ENCODE assay signal across 20 cellular contexts in the genomic region with DNA sequence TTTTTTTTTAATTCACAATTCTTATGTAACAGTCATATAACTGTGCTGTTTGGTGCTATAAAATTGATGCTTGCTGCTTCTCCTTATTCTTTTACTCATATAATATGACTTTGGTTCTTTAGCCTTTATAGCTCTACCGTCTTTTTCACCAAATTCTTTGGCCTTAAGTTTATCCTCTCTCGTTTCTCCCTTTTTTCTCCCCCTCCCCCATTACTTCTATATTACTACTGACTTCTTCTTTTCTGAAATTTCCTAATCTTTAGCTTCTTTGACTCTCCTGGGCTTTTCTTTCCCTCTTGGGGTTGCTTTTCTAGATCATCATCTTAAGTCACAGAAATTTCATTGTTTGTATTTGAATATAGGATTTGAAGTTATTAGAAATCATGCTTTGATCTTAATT. TPM values are rescaled to one million over a fixed set of nuclear protein-coding genes. Genes with fewer than 3 reads are reported as not detected.
DNase-seq lines count a peak whose midpoint lies in the region; ATAC-seq, FAIRE-seq and TF ChIP-seq lines count a peak whose summit lies in the region.
"Had no signal": no experiment of that assay in that cellular context is flagged by ENCODE, and none has a peak within 500 bp of the region (broad histone marks: within the 10 kb centered on the region; RNA-seq: fewer than 3 reads in every experiment).

No MANE protein-coding gene starts in this region.

- peak; percentile 35 for DNase-seq in SIG-M5 treated with dmso at 0.1 percent for 504 hours (lab: John Stamatoyannopoulos, UW; ENCODE audit: unreplicated experiment)
- no peak for DNase-seq in SIG-M5 (lab: John Stamatoyannopoulos, UW)
- DNase-seq in stimulated activated naive CD8-positive, alpha-beta T cell treated with anti-CD3 and anti-CD28 coated beads, Interleukin-15, Interleukin-2, amounts not matched to agents 100 U/mL and 50 U/mL, for 24 hours = no peak
- DNase-seq in T-helper 17 cell = no peak
- DNase-seq in GM12892 (ENCODE audit: insufficient read length) = no peak
- DNase-seq: 8988T, Caco-2, H9, NCI-H1092 treated with DMSO at 0.1 percent for 48 hours, NCI-H1694, NCI-H2107, NCI-H345, NCI-H526 treated with DMSO at 0.1 percent for 48 hours, Peyer's patch, SHP77 had no signal

- peaks cover 22% of the 10 kb centered on the region for H3K4me1 Mint-ChIP-seq in stimulated activated naive CD8-positive, alpha-beta T cell treated with anti-CD3 and anti-CD28 coated beads, Interleukin-15, Interleukin-2, amounts not matched to agents 100 ng/mL and 50 ng/mL, for 24 hours (ENCODE audit: low read depth)
- peaks cover 9% of the 10 kb centered on the region for H3K4me1 Mint-ChIP-seq in T-helper 17 cell

- FAIRE-seq in GM12892 (lab: Jason Lieb, UNC) = no peak
- FAIRE-seq: GM18507 had no signal

- no peaks in the 10 kb centered on the region for H3K27me3 Mint-ChIP-seq in stimulated activated naive CD8-positive, alpha-beta T cell treated with anti-CD3 and anti-CD28 coated beads, Interleukin-15, Interleukin-2, amounts not matched to agents 100 ng/mL and 50 ng/mL, for 24 hours
- H3K27me3 Mint-ChIP-seq in T-helper 17 cell = no peaks in the 10 kb centered on the region

- peak overlapping the region; percentile 3 for H3K27ac Mint-ChIP-seq in stimulated activated naive CD8-positive, alpha-beta T cell treated with anti-CD3 and anti-CD28 coated beads, Interleukin-15, Interleukin-2, amounts not matched to agents 100 ng/mL and 50 ng/mL, for 24 hours
- H3K27ac Mint-ChIP-seq in T-helper 17 cell = peak overlapping the region; percentile 83
- H3K27ac Mint-ChIP-seq: H9 had no signal

- no peak for ATAC-seq in stimulated activated naive CD8-positive, alpha-beta T cell treated with anti-CD3 and anti-CD28 coated beads, Interleukin-15, Interleukin-2, amounts not matched to agents 100 U/mL and 50 U/mL, for 24 hours
- ATAC-seq in T-helper 17 cell (no peak), HG02870 (IDR thresholded peaks at IDR 0.05; ENCODE audit: unreplicated experiment) (no peak), GM18909 (IDR thresholded peaks at IDR 0.05; ENCODE audit: poor library complexity, unreplicated experiment) (no peak)

- TF ChIP-seq POLR2A in GM12892 (IDR thresholded peaks at IDR 0.05; ENCODE audit: low read depth, low read length) = no peak

- no peaks in the 10 kb centered on the region for H3K9me3 Mint-ChIP-seq in stimulated activated naive CD8-positive, alpha-beta T cell treated with anti-CD3 and anti-CD28 coated beads, Interleukin-15, Interleukin-2, amounts not matched to agents 100 ng/mL and 50 ng/mL, for 24 hours
- H3K9me3 Mint-ChIP-seq: H9 had no signal

- H3K36me3 Mint-ChIP-seq in stimulated activated naive CD8-positive, alpha-beta T cell treated with anti-CD3 and anti-CD28 coated beads, Interleukin-15, Interleukin-2, amounts not matched to agents 100 ng/mL and 50 ng/mL, for 24 hours (ENCODE audit: low read depth) = peaks cover 60% of the 10 kb centered on the region
- H3K36me3 Mint-ChIP-seq in T-helper 17 cell (ENCODE audit: low read depth) = peaks cover 6% of the 10 kb centered on the region

- H3K4me3 Mint-ChIP-seq in stimulated activated naive CD8-positive, alpha-beta T cell treated with anti-CD3 and anti-CD28 coated beads, Interleukin-15, Interleukin-2, amounts not matched to agents 100 ng/mL and 50 ng/mL, for 24 hours = no peak overlapping the region
- H3K4me3 Mint-ChIP-seq in T-helper 17 cell = no peak overlapping the region
- H3K4me3 Mint-ChIP-seq: H9 had no signal

- no peaks in the 10 kb centered on the region for H3K9me3 ChIP-seq in T-helper 17 cell (ENCODE audit: control insufficient read depth, low read length, poor library complexity, severe bottlenecking)
- H3K9me3 ChIP-seq: BLaER1 treated with 17β-estradiol and CSF1 and Interleukin-3, amounts not matched to agents 10 nM and 100 nM; Caco-2; Peyer's patch had no signal

RNA-seq across cellular contexts. Expression of gene BCCIP, which starts 3.8 kb away (rescaled TPM):
- total RNA-seq in T-helper 17 cell = 10 to 100 TPM; 43.2 to 44.9 TPM
- 91.6 TPM for polyA plus RNA-seq in GM12892 (2012; ENCODE audit: missing spikeins)

RNA-seq across cellular contexts. Expression of gene UROS, which starts 4.1 kb away (rescaled TPM):
- total RNA-seq in T-helper 17 cell = 10 to 100 TPM; 29.0 to 30.7 TPM
- polyA plus RNA-seq in GM12892 (2012; ENCODE audit: missing spikeins) = 65.8 TPM

RNA-seq across cellular contexts. Expression of gene MMP21, which starts 51.5 kb away (rescaled TPM):
- total RNA-seq in T-helper 17 cell = under 1 TPM; 0.29 to 0.42 TPM
- not detected for polyA plus RNA-seq in GM12892 (2012; ENCODE audit: missing spikeins)
- total RNA-seq: Caco-2, H9 had no signal

RNA-seq across cellular contexts. Expression of gene DHX32, which starts 54.0 kb away (rescaled TPM):
- total RNA-seq in T-helper 17 cell = 1 to 10 TPM; 5.8 to 6.4 TPM
- polyA plus RNA-seq in GM12892 (2012; ENCODE audit: missing spikeins) = 16.1 TPM
